Comparison of ENCODE assay signal across 12 cellular contexts in the genomic region with DNA sequence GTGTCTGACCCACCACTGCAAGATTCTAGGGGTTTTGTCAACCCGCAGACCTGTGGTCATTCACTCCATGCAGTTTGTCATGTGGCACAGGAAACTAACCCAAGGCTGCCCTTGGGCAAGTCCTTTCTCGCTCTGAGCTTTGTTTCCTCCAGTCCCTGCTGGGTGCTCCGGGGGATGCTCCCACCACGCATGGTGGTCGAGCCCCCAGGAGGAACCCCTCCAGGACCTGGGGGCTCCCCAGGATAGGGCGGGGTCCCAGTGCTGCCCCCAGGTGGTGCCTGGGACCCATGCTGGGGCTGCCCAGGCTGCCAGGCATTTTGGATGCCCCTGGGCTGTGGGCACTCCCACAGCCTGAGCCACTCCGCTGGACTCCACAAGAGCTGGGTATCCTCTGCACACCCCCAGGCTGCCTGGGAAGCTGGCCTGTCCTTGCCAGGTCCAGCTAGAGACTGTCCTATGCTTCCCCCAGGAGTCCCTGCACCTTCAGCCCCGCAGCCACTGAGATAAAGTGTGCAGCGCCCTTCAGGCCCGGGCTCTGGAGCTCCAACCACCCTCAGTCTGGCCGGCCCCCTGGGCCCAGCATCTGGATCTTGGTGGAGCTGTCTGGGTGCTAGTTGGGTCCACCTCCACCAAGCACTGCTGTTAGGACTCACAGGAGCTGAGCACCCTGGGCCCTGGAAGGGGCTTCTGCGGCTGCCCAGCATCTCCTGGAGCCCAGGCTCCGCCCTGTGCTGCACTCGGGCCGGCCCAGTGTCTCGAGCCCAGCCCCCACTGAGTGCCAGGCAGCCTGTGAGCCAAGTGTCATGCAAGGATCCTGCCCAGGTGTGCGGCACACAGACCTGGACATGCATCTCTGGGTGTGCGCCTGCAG.
A peak's percentile ranks its signal among the peaks of the same experiment; 100 is the strongest.
DNase-seq lines count a peak whose midpoint lies in the region; ATAC-seq and TF ChIP-seq lines count a peak whose summit lies in the region.
"Had no signal": no experiment of that assay in that cellular context is flagged by ENCODE, and none has a peak within 500 bp of the region (broad histone marks: within the 10 kb centered on the region; RNA-seq: fewer than 3 reads in every experiment).

No MANE protein-coding gene starts in this region.

- ATAC-seq in heart left ventricle: no peak
- no peak for ATAC-seq in sciatic nerve
- no peak for ATAC-seq in HG02763 (IDR thresholded peaks at IDR 0.05; ENCODE audit: unreplicated experiment)

- no peak overlapping the region for H3K4me3 ChIP-seq in heart left ventricle

- H3K27me3 ChIP-seq in heart left ventricle: no peaks in the 10 kb centered on the region

- peak; percentile 27 for DNase-seq in activated CD4-positive, CD25-positive, alpha-beta regulatory T cell treated with anti-CD3 and anti-CD28 coated beads, Interleukin-2, amount 50 U/mL, for 72 hours
- DNase-seq in activated CD4-positive, CD25-positive, alpha-beta regulatory T cell (lab: John Stamatoyannopoulos, UW): no peak
- DNase-seq in RWPE1 (ENCODE audit: low spot score): no peak
- DNase-seq in heart left ventricle: peak in 4 of 5 donors; percentile 4 to 56 (median 18)
- peak; percentile 49 for DNase-seq in sciatic nerve (ENCODE audit: low spot score)
- DNase-seq in medulla oblongata (ENCODE audit: extremely low spot score): no peak
- no peak for DNase-seq in NCI-H187 (lab: John Stamatoyannopoulos, UW)
- DNase-seq: ACHN; activated naive CD8-positive, alpha-beta T cell treated with anti-CD3 and anti-CD28 coated beads for 36 hours; NCI-H446; T-helper 9 cell had no signal

- 68 to 78% (median 78%) methylated on average over 10 to 18 of the region's 18 CpGs for WGBS in heart left ventricle, 4 donors

- POLR2A ChIA-PET in RWPE1 (lab: Yijun Ruan, JAX; ENCODE audit: low non-redundant PET): no interaction called here

- CTCF ChIA-PET in RWPE1 (lab: Yijun Ruan, JAX): interaction anchor here (1.6 to 3.7 kb wide), 3 partner anchors 277 to 533 kb away, joined by 6 to 49 read pairs (median 18); no protein-coding TSS in a partner anchor

- H3K36me3 ChIP-seq in heart left ventricle: peaks cover 0 to 34% (median 26%) of the 10 kb centered on the region in 9 donors

- no peak overlapping the region for H3K27ac ChIP-seq in RWPE1
- H3K27ac ChIP-seq in heart left ventricle: no peak overlapping the region

- intact Hi-C loops in heart left ventricle (cut with DNase I) (loop anchor here in 8 of 10 donors (2.0 to 10.0 kb wide), 5 partner anchors 282 to 537 kb away; no protein-coding TSS in a partner anchor), sciatic nerve (cut with DNase I) (loop anchor here (5.0 kb wide), 1 partner anchor 287 kb away; no protein-coding TSS in a partner anchor)

- TF ChIP-seq POLR2A in heart left ventricle (IDR thresholded peaks at IDR 0.05): no peak

- no peaks in the 10 kb centered on the region for H3K9me3 ChIP-seq in heart left ventricle

- TF ChIP-seq CTCF in RWPE1 (conservative IDR thresholded peaks at IDR 0.05; ENCODE audit: low read depth): 0 out of 2 replicates have a peak, but pooled peaks have one; percentile 24
- peak in 1 of 12 donors; percentile 13 for TF ChIP-seq CTCF in heart left ventricle (IDR thresholded peaks at IDR 0.05)

- H3K4me1 ChIP-seq in heart left ventricle: peaks cover 0 to 5% (median 0%) of the 10 kb centered on the region in 12 donors

Comparison
In these comparisons a context has a peak if more than half of its experiments do, and no peak if none do; other contexts are left out.
1. DNase-seq: peak in activated CD4-positive, CD25-positive, alpha-beta regulatory T cell treated with anti-CD3 and anti-CD28 coated beads, Interleukin-2, amount 50 U/mL, for 72 hours (single experiment), heart left ventricle (4 of 5) and sciatic nerve (single experiment); none in activated CD4-positive, CD25-positive, alpha-beta regulatory T cell (0 of 4), RWPE1 (single experiment), medulla oblongata (single experiment) and NCI-H187 (0 of 2).